In the genomic region with DNA sequence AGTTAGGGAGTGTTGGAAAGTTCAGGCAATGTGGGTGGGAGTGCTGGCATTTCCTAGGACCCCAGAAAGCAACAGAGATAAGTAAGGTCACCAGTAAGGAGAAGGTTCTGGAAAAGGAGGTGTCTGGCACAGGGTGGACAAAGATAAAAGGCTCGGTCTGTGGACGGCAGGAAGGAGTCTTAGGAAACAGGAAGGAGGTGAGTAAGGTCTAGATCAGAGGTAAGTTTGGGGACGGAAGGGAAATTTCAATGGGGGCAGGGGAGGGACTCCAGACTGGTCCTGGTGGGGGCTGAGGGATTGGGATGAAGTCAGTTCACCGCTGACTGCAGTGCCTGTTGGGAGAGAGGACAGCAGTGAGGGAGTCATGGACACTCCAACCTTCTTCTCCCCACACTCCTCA, we compare ENCODE assay signal across 1 cellular context.
TF ChIP-seq lines count a peak whose summit lies in the region.

No MANE protein-coding gene starts in this region.

TF ChIP-seq in HCT116, 20 proteins besides CTCF, POLR2A, EP300 and RAD21:
- TF ChIP-seq CEBPB (IDR thresholded peaks at IDR 0.05; ENCODE audit: low read depth) (no peak), SIN3A (IDR thresholded peaks at IDR 0.05; ENCODE audit: low read depth) (no peak), TCF7L2 (IDR thresholded peaks at IDR 0.05; ENCODE audit: borderline replicate concordance, extremely low read depth, insufficient read depth, insufficient read length) (peak; percentile 16)
TF ChIP-seq in HCT116: peak in this region for 1.
